ENCODE assay signal across 25 cellular contexts in genomic region chr1:116413414-116413813, GRCh38.
"Had no signal": no experiment of that assay in that cellular context is flagged by ENCODE, and none has a peak within 500 bp of the region (broad histone marks: within the 10 kb centered on the region; RNA-seq: fewer than 3 reads in every experiment).

No MANE protein-coding gene starts in this region.

- H3K9me3 ChIP-seq: gastroesophageal sphincter, testis, uterus had no signal

- H3K27me3 ChIP-seq: gastroesophageal sphincter, neural progenitor cell, testis, uterus had no signal

- ATAC-seq: activated CD4-positive, alpha-beta T cell treated with anti-CD3 and anti-CD28 coated beads for 36 hours; activated T-cell treated with anti-CD3 and anti-CD28 coated beads, Interleukin-2, amount 50 U/mL, for 4 hours; gastroesophageal sphincter; naive thymus-derived CD8-positive, alpha-beta T cell; stimulated activated naive B cell treated with anti-CD40 and anti-IgM and Interleukin-4, amounts not matched to agents 10 μg/mL and 1 μg/mL and 100 μg/mL, for 72 hours had no signal

- H3K36me3 Mint-ChIP-seq: brain, neural progenitor cell had no signal

- H3K4me3 Mint-ChIP-seq: activated B cell treated with CpG ODN at 0.5 μM for 24 hours; activated CD4-positive, alpha-beta T cell treated with anti-CD3 and anti-CD28 coated beads for 36 hours; activated naive CD4-positive, alpha-beta T cell treated with anti-CD3 and anti-CD28 coated beads, Interleukin-2, amount 10 ng/mL, durations not matched to agents 7 days and 5 days; activated T-cell treated with anti-CD3 and anti-CD28 coated beads, Interleukin-2, amount 50 U/mL, for 4 hours; brain; endodermal cell; naive thymus-derived CD8-positive, alpha-beta T cell; neural progenitor cell; stimulated activated naive B cell treated with anti-CD40 and anti-IgM and Interleukin-4, amounts not matched to agents 10 μg/mL and 1 μg/mL and 100 μg/mL, for 72 hours had no signal

- H3K36me3 ChIP-seq: neural progenitor cell, uterus had no signal

- DNase-seq: activated B cell treated with CpG ODN at 0.5 μM for 24 hours; activated CD4-positive, alpha-beta T cell treated with anti-CD3 and anti-CD28 coated beads for 36 hours; activated CD4-positive, alpha-beta T cell treated with anti-CD3 and anti-CD28 coated beads, Interleukin-2, amount 50 U/mL, for 4 hours; activated CD8-positive, alpha-beta memory T cell treated with anti-CD3 and anti-CD28 coated beads for 24 hours; activated CD8-positive, alpha-beta memory T cell treated with anti-CD3 and anti-CD28 coated beads, Interleukin-2, amount 50 U/mL, for 4 hours; activated naive CD4-positive, alpha-beta T cell treated with anti-CD3 and anti-CD28 coated beads, Interleukin-2, amount 10 ng/mL, durations not matched to agents 7 days and 5 days; activated T-cell treated with anti-CD3 and anti-CD28 coated beads, Interleukin-2, amount 50 U/mL, for 4 hours; anterior cingulate cortex; caudate nucleus; endodermal cell; hypothalamus; naive thymus-derived CD8-positive, alpha-beta T cell; retina; stimulated activated CD4-positive, alpha-beta T cell treated with anti-CD3 and anti-CD28 coated beads, Interleukin-2, amount 100 ng/mL, for 48 hours; stimulated activated CD8-positive, alpha-beta memory T cell treated with anti-CD3 and anti-CD28 coated beads, Interleukin-4, amount 100 ng/mL, for 48 hours; stimulated activated naive B cell treated with anti-CD40 and anti-IgM and Interleukin-4, amounts not matched to agents 10 μg/mL and 1 μg/mL and 100 μg/mL, for 72 hours; T-helper 1 cell; T1000; testis; trophoblast cell; uterus had no signal

- H3K4me3 ChIP-seq: gastroesophageal sphincter, neural progenitor cell, testis, uterus had no signal

- H3K27ac ChIP-seq: gastroesophageal sphincter, neural progenitor cell, uterus had no signal

- H3K27me3 Mint-ChIP-seq: activated B cell treated with CpG ODN at 0.5 μM for 24 hours; activated CD4-positive, alpha-beta T cell treated with anti-CD3 and anti-CD28 coated beads for 36 hours; activated naive CD4-positive, alpha-beta T cell treated with anti-CD3 and anti-CD28 coated beads, Interleukin-2, amount 10 ng/mL, durations not matched to agents 7 days and 5 days; brain; naive thymus-derived CD8-positive, alpha-beta T cell; progenitor cell of endocrine pancreas; stimulated activated naive B cell treated with anti-CD40 and anti-IgM and Interleukin-4, amounts not matched to agents 10 μg/mL and 1 μg/mL and 100 μg/mL, for 72 hours had no signal

- H3K27ac Mint-ChIP-seq: activated B cell treated with CpG ODN at 0.5 μM for 24 hours; activated CD4-positive, alpha-beta T cell treated with anti-CD3 and anti-CD28 coated beads for 36 hours; activated naive CD4-positive, alpha-beta T cell treated with anti-CD3 and anti-CD28 coated beads, Interleukin-2, amount 10 ng/mL, durations not matched to agents 7 days and 5 days; brain; endodermal cell; neural progenitor cell; progenitor cell of endocrine pancreas; stimulated activated naive B cell treated with anti-CD40 and anti-IgM and Interleukin-4, amounts not matched to agents 10 μg/mL and 1 μg/mL and 100 μg/mL, for 72 hours had no signal

- H3K9me3 Mint-ChIP-seq: activated B cell treated with CpG ODN at 0.5 μM for 24 hours; activated naive CD4-positive, alpha-beta T cell treated with anti-CD3 and anti-CD28 coated beads, Interleukin-2, amount 10 ng/mL, durations not matched to agents 7 days and 5 days; activated T-cell treated with anti-CD3 and anti-CD28 coated beads, Interleukin-2, amount 50 U/mL, for 4 hours; brain; endodermal cell; naive thymus-derived CD8-positive, alpha-beta T cell; neural progenitor cell; stimulated activated naive B cell treated with anti-CD40 and anti-IgM and Interleukin-4, amounts not matched to agents 10 μg/mL and 1 μg/mL and 100 μg/mL, for 72 hours had no signal
